1 cellular context compared by ENCODE assay signal in genomic region chr13:39503048-39503447, GRCh38.
TF ChIP-seq lines count a peak whose summit lies in the region.

No MANE protein-coding gene starts in this region.

TF ChIP-seq in GM23338, 12 proteins besides CTCF, POLR2A, EP300 and RAD21:
- TF ChIP-seq ZNF462 (CRISPR knock-in tag; IDR thresholded peaks at IDR 0.05), result no peak
- no peak for TF ChIP-seq STAT1 (IDR thresholded peaks at IDR 0.05; ENCODE audit: unreplicated experiment)
